ENCODE assay signal across 8 cellular contexts in the genomic region with DNA sequence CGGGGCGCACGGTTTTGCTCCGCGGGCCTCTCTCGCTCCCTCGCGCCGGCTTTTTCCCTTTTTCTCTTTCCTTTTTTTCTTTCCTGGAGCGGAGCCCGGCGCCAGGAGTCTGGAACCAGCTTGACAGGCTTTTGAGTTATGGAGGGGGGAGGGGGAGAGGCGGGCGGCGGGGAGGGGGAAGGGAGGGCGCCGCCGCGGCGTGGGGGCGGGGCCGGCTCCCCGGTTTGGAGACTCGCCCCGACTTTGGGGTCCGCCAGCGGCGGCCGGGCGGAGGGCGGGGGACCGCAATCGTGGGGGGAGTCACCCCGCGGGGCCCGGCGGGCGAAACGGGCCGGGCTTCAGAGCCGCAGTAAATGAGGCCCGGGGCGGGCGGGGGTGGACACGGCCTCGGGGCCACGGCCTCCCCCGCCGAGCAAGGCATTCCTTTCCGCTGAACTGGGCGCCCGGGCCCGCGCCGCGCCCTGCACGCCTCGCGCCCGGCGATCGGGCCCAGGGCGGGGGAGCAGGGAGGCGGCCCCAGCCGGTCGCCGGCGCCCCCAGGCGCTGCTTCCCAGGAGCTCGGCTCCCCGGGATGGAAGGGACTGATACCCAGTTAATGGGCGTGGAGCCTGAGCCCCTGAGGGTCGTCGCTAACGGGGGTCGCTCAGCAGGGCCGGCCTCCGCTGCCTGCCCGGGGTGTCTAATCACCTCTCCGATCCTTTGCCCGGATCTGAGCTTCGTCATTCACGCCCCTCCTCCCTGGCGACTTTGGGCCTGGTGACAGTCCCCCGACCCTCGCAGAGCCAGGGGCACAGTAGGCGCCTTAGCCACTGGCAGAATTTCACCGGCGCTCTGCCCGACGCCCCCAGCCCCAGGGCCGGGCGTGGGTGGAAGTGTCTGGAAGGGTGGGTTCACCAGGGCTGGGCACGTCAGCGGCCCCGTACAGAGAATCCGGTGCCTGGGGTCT.
DNase-seq lines count a peak whose midpoint lies in the region; ATAC-seq and TF ChIP-seq lines count a peak whose summit lies in the region.

No MANE protein-coding gene starts in this region.

- no peak for TF ChIP-seq CTCF in GM10248 (IDR thresholded peaks at IDR 0.05; ENCODE audit: control extremely low read depth, extremely low read depth, low read depth, missing control alignments)

- CTCF ChIA-PET in GM10248 (lab: Yijun Ruan, JAX): interaction anchor here (1.4 to 1.5 kb wide), 2 partner anchors 10 to 309 kb away, joined by 4 read pairs; no protein-coding TSS in a partner anchor

- ATAC-seq in GM21825 (IDR thresholded peaks at IDR 0.05; ENCODE audit: unreplicated experiment): no peak

- POLR2A ChIA-PET in GM10248 (lab: Yijun Ruan, JAX): interaction anchor here (0.6 to 0.7 kb wide), 4 partner anchors 21 to 1191 kb away, joined by 3 to 10 read pairs (median 4); no protein-coding TSS in a partner anchor

- peak; percentile 39 to 45 for DNase-seq in activated CD4-positive, alpha-beta T cell treated with anti-CD3 and anti-CD28 coated beads for 4 hours
- no peak for DNase-seq in activated CD4-positive, alpha-beta T cell treated with anti-CD3 and anti-CD28 coated beads, Interleukin-2, amount 50 U/mL, for 4 hours
- peak; percentile 84 for DNase-seq in NCI-H774 (lab: John Stamatoyannopoulos, UW)
- DNase-seq in amniotic stem cell (lab: John Stamatoyannopoulos, UW): peak; percentile 80
- peak; percentile 89 for DNase-seq in cardiac septum (ENCODE audit: low spot score)
- peak in 46 of 56 donors; percentile 25 to 86 (median 64) for DNase-seq in nucleus accumbens (lab: John Stamatoyannopoulos, UW)
- DNase-seq in GM10248 (ENCODE audit: extremely low spot score): no peak

- intact Hi-C loops in cardiac septum (cut with DNase I): loop anchor here (1.0 to 5.0 kb wide), 6 partner anchors 22 to 342 kb away; no protein-coding TSS in a partner anchor

Comparison
In these comparisons a context has a peak if more than half of its experiments do, and no peak if none do; other contexts are left out.
1. DNase-seq: peak in activated CD4-positive, alpha-beta T cell treated with anti-CD3 and anti-CD28 coated beads for 4 hours (2 of 2), NCI-H774 (single experiment), amniotic stem cell (single experiment), cardiac septum (single experiment) and nucleus accumbens (46 of 56); none in activated CD4-positive, alpha-beta T cell treated with anti-CD3 and anti-CD28 coated beads, Interleukin-2, amount 50 U/mL, for 4 hours (0 of 2) and GM10248 (single experiment).